10 cellular contexts compared by ENCODE assay signal in genomic region chr10:63573068-63573697, GRCh38. TPM values are rescaled to one million over a fixed set of nuclear protein-coding genes. Genes with fewer than 3 reads are reported as not detected.
A peak's percentile ranks its signal among the peaks of the same experiment; 100 is the strongest.
DNase-seq lines count a peak whose midpoint lies in the region; ATAC-seq and TF ChIP-seq lines count a peak whose summit lies in the region.
"Had no signal": no experiment of that assay in that cellular context is flagged by ENCODE, and none has a peak within 500 bp of the region (broad histone marks: within the 10 kb centered on the region; RNA-seq: fewer than 3 reads in every experiment).

No MANE protein-coding gene starts in this region.

- H3K9me3 ChIP-seq in RWPE2 (ENCODE audit: severe bottlenecking) (no peaks in the 10 kb centered on the region), fibroblast of lung (ENCODE audit: control insufficient read depth, insufficient read depth, low read depth, low read length) (no peaks in the 10 kb centered on the region)
- H3K9me3 ChIP-seq: BLaER1 had no signal

- DNase-seq in NCI-H1694 treated with DMSO at 0.1 percent for 48 hours (lab: John Stamatoyannopoulos, UW) = peak; percentile 37
- DNase-seq in NCI-H1694 (lab: John Stamatoyannopoulos, UW) = no peak
- DNase-seq in RWPE2 (ENCODE audit: low spot score) = no peak
- peak; percentile 76 to 93 for DNase-seq in fibroblast of lung (ENCODE audit: low read depth in 2 of 2)

- no peak for ATAC-seq in RWPE2 (ENCODE audit: low read depth)
- no peak for ATAC-seq in HG03039 (IDR thresholded peaks at IDR 0.05; ENCODE audit: unreplicated experiment)
- ATAC-seq in HG02884 (IDR thresholded peaks at IDR 0.05; ENCODE audit: unreplicated experiment) = no peak
- ATAC-seq in HG03045 (IDR thresholded peaks at IDR 0.05; ENCODE audit: unreplicated experiment) = no peak

- H3K4me2 ChIP-seq in fibroblast of lung (ENCODE audit: extremely low read depth, insufficient read depth, low read length) = peak overlapping the region; percentile 58
- H3K4me2 ChIP-seq: BLaER1 had no signal

- H3K9ac ChIP-seq in fibroblast of lung (ENCODE audit: insufficient read depth, low read length) (peak overlapping the region; percentile 8), rectal smooth muscle tissue (ENCODE audit: low read length) (no peak overlapping the region)
- H3K9ac ChIP-seq: BLaER1 had no signal

- no peaks in the 10 kb centered on the region for H4K20me1 ChIP-seq in fibroblast of lung (ENCODE audit: control insufficient read depth, extremely low read depth, insufficient read depth, low read length)
- H4K20me1 ChIP-seq: BLaER1 had no signal

- H3K79me2 ChIP-seq in fibroblast of lung (ENCODE audit: control insufficient read depth, insufficient read depth, low read length) = no peaks in the 10 kb centered on the region

- H3K27ac ChIP-seq in RWPE2 (ENCODE audit: poor library complexity, severe bottlenecking) = peak overlapping the region; percentile 6
- H3K27ac ChIP-seq in fibroblast of lung (ENCODE audit: insufficient read depth, low read length) = peak overlapping the region; percentile 55
- H3K27ac ChIP-seq in rectal smooth muscle tissue (ENCODE audit: low read depth, low read length) = peak overlapping the region; percentile 27
- H3K27ac ChIP-seq: BLaER1 had no signal

- H3K4me3 ChIP-seq in RWPE2 (ENCODE audit: severe bottlenecking) = no peak overlapping the region
- H3K4me3 ChIP-seq in fibroblast of lung (replicated peaks in 1 of 4; ENCODE audit: control extremely low read depth in 1 of 4, insufficient read depth in 1 of 4, low read depth in 3 of 4, low read length in 4 of 4) = no peak overlapping the region
- H3K4me3 ChIP-seq in rectal smooth muscle tissue (ENCODE audit: low read length) = no peak overlapping the region
- H3K4me3 ChIP-seq: BLaER1, skin epidermis had no signal

- TF ChIP-seq CTCF in RWPE2 (IDR thresholded peaks at IDR 0.05; ENCODE audit: poor library complexity, severe bottlenecking) (no peak), fibroblast of lung (conservative IDR thresholded peaks at IDR 0.05 in 1 of 2, IDR thresholded peaks at IDR 0.05 in 1 of 2; ENCODE audit: low read depth in 1 of 2, low read length in 2 of 2) (no peak)

- H3K27me3 ChIP-seq in RWPE2 (ENCODE audit: insufficient read depth, poor library complexity, severe bottlenecking) (no peaks in the 10 kb centered on the region), fibroblast of lung (ENCODE audit: control insufficient read depth, insufficient read depth, low read length) (no peaks in the 10 kb centered on the region), rectal smooth muscle tissue (ENCODE audit: control insufficient read depth, insufficient read depth, low read length) (no peaks in the 10 kb centered on the region)
- H3K27me3 ChIP-seq: BLaER1 had no signal

- H2AFZ ChIP-seq in fibroblast of lung (ENCODE audit: low read length) = no peak overlapping the region

- H3K4me1 ChIP-seq in RWPE2 (ENCODE audit: insufficient read depth, poor library complexity, severe bottlenecking) (peaks cover 7% of the 10 kb centered on the region), fibroblast of lung (ENCODE audit: control insufficient read depth, extremely low read depth, insufficient read depth, low read length) (peaks cover 8% of the 10 kb centered on the region), rectal smooth muscle tissue (ENCODE audit: control insufficient read depth, insufficient read depth, low read length) (peaks cover 10% of the 10 kb centered on the region)
- H3K4me1 ChIP-seq: BLaER1 had no signal

- H3K36me3 ChIP-seq in RWPE2 (ENCODE audit: low read depth) (peaks cover 57% of the 10 kb centered on the region), fibroblast of lung (ENCODE audit: control insufficient read depth, insufficient read depth, low read length) (no peaks in the 10 kb centered on the region), rectal smooth muscle tissue (ENCODE audit: control insufficient read depth, insufficient read depth, low read length) (no peaks in the 10 kb centered on the region)

RNA-seq across cellular contexts. Expression of gene REEP3, which starts 52.0 kb away (rescaled TPM):
- 56.5 and 67.5 TPM in 2 replicates for total RNA-seq in fibroblast of lung
- polyA plus RNA-seq in fibroblast of lung = 51.8 and 86.6 TPM in 2 replicates
- 24.9 and 38.1 TPM in 2 replicates for polyA plus RNA-seq in fibroblast of lung (2012)
- 9.0 and 9.2 TPM in 2 replicates for polyA minus RNA-seq in fibroblast of lung (ENCODE audit: low replicate concordance)

Comparison
In these comparisons a context has a peak if more than half of its experiments do, and no peak if none do; other contexts are left out.
1. DNase-seq: peak in NCI-H1694 treated with DMSO at 0.1 percent for 48 hours (single experiment) and fibroblast of lung (2 of 2); none in NCI-H1694 (single experiment) and RWPE2 (single experiment).
2. Peak in every context shown above with its lines, with median percentiles within 50 percentile points of each other: H3K27ac ChIP-seq.